ENCODE assay signal across 11 cellular contexts in the genomic region with DNA sequence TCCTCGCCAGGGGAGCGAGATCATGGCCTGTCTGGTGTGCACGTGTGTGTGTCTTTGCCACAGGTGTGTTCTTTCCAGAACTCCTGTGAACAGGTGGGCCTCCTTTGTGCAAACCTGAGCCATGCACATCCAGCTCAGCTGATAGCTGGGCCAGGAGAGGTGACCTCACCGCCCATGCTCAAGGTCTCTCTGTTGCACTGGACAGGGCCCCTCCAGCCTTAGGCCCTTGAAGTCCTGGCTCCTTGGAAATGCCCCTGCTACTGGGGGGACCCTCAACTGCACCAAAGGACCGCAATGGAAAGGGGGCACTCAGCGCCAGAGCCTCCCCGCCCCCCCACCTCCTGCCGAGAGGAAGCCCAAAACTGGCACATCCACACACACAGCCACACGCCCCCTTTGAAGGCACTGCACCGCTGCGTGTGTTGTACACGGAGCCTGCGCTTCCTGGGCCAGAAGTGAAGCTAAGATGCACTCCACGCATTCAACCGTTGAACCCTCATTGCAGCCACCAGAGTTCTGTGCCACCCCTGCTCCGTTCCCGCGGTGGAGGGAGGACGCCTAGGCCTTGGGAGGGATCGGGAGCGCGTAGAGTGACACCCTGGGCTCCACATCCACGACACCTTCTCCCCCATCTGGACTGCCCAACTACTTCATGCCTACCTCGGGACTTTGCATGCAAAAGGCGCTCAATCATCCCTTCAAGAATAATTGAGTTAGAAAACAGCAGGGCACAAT. TPM values are rescaled to one million over a fixed set of nuclear protein-coding genes. Genes with fewer than 3 reads are reported as not detected.
DNase-seq lines count a peak whose midpoint lies in the region; ATAC-seq, FAIRE-seq and TF ChIP-seq lines count a peak whose summit lies in the region.
"Had no signal": no experiment of that assay in that cellular context is flagged by ENCODE, and none has a peak within 500 bp of the region (broad histone marks: within the 10 kb centered on the region; RNA-seq: fewer than 3 reads in every experiment).

No MANE protein-coding gene starts in this region.

- H4K12ac ChIP-seq in trophoblast cell (ENCODE audit: low read depth, low read length): no peak overlapping the region

- peaks cover 8% of the 10 kb centered on the region for H3K79me1 ChIP-seq in trophoblast cell (ENCODE audit: low read length)

- no peak overlapping the region for H2BK120ac ChIP-seq in trophoblast cell (ENCODE audit: insufficient read depth, low read length, poor library complexity)

- FAIRE-seq in GM12892 (lab: Jason Lieb, UNC): no peak

- DNase-seq in GM12892 (ENCODE audit: insufficient read length) (peak; percentile 3), trophoblast cell (no peak), retina (no peak), DMS 273 (lab: John Stamatoyannopoulos, UW; ENCODE audit: unreplicated experiment) (no peak)
- no peak for DNase-seq in effector memory CD8-positive, alpha-beta T cell
- DNase-seq: NCI-H446 treated with DMSO at 0.1 percent for 48 hours had no signal

- no peak overlapping the region for H3K9ac ChIP-seq in trophoblast cell (ENCODE audit: low read length)

- peaks cover 79 to 85% of the 10 kb centered on the region in 2 donors for H3K4me1 Mint-ChIP-seq in effector memory CD8-positive, alpha-beta T cell (ENCODE audit: low read depth in 2 of 2)

- peak overlapping the region; percentile 44 for H2BK12ac ChIP-seq in trophoblast cell (ENCODE audit: low read length)

- H3K79me2 ChIP-seq in trophoblast cell (ENCODE audit: control insufficient read depth, insufficient read depth, low read length, poor library complexity): peaks cover 2% of the 10 kb centered on the region
- H3K79me2 ChIP-seq: hepatocyte had no signal

- no peak overlapping the region for H3K27ac ChIP-seq in trophoblast cell (ENCODE audit: low read depth, low read length)
- H3K27ac ChIP-seq: hepatocyte had no signal

- no peaks in the 10 kb centered on the region for H3K27me3 ChIP-seq in trophoblast cell (ENCODE audit: insufficient read depth, low read length)
- H3K27me3 ChIP-seq: hepatocyte had no signal

- no peak for TF ChIP-seq POLR2A in GM12892 (IDR thresholded peaks at IDR 0.05; ENCODE audit: low read depth, low read length)

- no peak overlapping the region for H2BK5ac ChIP-seq in trophoblast cell (ENCODE audit: low read depth, low read length, poor library complexity)

- H3K27me3 Mint-ChIP-seq in effector memory CD8-positive, alpha-beta T cell: no peaks in the 10 kb centered on the region

- H3K18ac ChIP-seq in trophoblast cell (ENCODE audit: low read length): no peak overlapping the region

- no peak overlapping the region for H3K23ac ChIP-seq in trophoblast cell (ENCODE audit: low read length)

- H3K36me3 Mint-ChIP-seq in effector memory CD8-positive, alpha-beta T cell (ENCODE audit: insufficient read depth): peaks cover 29% of the 10 kb centered on the region

- no peak overlapping the region for H4K8ac ChIP-seq in trophoblast cell (ENCODE audit: low read depth, low read length)

- H3K4me1 ChIP-seq in trophoblast cell (ENCODE audit: control insufficient read depth in 1 of 2, insufficient read depth in 2 of 2, low read length in 2 of 2): peaks cover 7 to 9% of the 10 kb centered on the region in 2 experiments

- peaks cover 4% of the 10 kb centered on the region for H3K9me3 ChIP-seq in trophoblast cell (ENCODE audit: insufficient read depth, low read depth, low read length)

- ATAC-seq in SK-N-SH treated with all-trans-retinoic acid at 6 μM for 48 hours (peak; percentile 19; the same call in 2 of the 3 replicates), GM21528 (IDR thresholded peaks at IDR 0.05; ENCODE audit: low FRiP score, unreplicated experiment) (no peak), HG03460 (IDR thresholded peaks at IDR 0.05; ENCODE audit: unreplicated experiment) (no peak)
- ATAC-seq in effector memory CD8-positive, alpha-beta T cell (replicated peaks): no peak

- no peak overlapping the region for H3K4me3 ChIP-seq in trophoblast cell (ENCODE audit: low read depth, low read length)
- H3K4me3 ChIP-seq: hepatocyte, smooth muscle cell had no signal

- H2AFZ ChIP-seq in trophoblast cell (ENCODE audit: insufficient read depth, low read length, poor library complexity): no peak overlapping the region
- H2AFZ ChIP-seq: hepatocyte had no signal

- H3K4me2 ChIP-seq in trophoblast cell (ENCODE audit: low read length): no peak overlapping the region

- no peak overlapping the region for H4K91ac ChIP-seq in trophoblast cell (ENCODE audit: low read depth, low read length)

- H3K27ac Mint-ChIP-seq in effector memory CD8-positive, alpha-beta T cell: peak overlapping the region; percentile 81 to 92

- H3K9me3 Mint-ChIP-seq in effector memory CD8-positive, alpha-beta T cell: no peaks in the 10 kb centered on the region

- peak overlapping the region; percentile 81 to 82 for H3K4me3 Mint-ChIP-seq in effector memory CD8-positive, alpha-beta T cell

- H3K36me3 ChIP-seq in trophoblast cell (ENCODE audit: control insufficient read depth in 1 of 2, insufficient read depth in 2 of 2, low read length in 2 of 2): no peaks in the 10 kb centered on the region

- WGBS in trophoblast cell (ENCODE audit: extremely low coverage, insufficient coverage, insufficient read length): no CpG with 5 or more reads among the region's 25 CpGs

- peak overlapping the region; percentile 58 for H2AK5ac ChIP-seq in trophoblast cell (ENCODE audit: low read length)

- peak overlapping the region; percentile 18 for H3K14ac ChIP-seq in trophoblast cell (ENCODE audit: low read length)

- no peak overlapping the region for H3K4ac ChIP-seq in trophoblast cell (ENCODE audit: low read depth, low read length)

TF ChIP-seq in SK-N-SH treated with all-trans-retinoic acid at 6 μM for 48 hours, 23 proteins besides CTCF, POLR2A, EP300 and RAD21 (continues in another document):
- TF ChIP-seq TCF4 (CRISPR knock-in tag; IDR thresholded peaks at IDR 0.05; ENCODE audit: borderline replicate concordance): no peak
- TF ChIP-seq, protein P1, sequence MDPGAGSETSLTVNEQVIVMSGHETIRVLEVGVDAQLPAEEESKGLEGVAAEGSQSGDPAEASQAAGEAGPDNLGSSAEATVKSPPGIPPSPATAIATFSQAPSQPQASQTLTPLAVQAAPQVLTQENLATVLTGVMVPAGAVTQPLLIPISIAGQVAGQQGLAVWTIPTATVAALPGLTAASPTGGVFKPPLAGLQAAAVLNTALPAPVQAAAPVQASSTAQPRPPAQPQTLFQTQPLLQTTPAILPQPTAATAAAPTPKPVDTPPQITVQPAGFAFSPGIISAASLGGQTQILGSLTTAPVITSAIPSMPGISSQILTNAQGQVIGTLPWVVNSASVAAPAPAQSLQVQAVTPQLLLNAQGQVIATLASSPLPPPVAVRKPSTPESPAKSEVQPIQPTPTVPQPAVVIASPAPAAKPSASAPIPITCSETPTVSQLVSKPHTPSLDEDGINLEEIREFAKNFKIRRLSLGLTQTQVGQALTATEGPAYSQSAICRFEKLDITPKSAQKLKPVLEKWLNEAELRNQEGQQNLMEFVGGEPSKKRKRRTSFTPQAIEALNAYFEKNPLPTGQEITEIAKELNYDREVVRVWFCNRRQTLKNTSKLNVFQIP (CRISPR knock-in tag; IDR thresholded peaks at IDR 0.05; ENCODE audit: borderline replicate concordance, low read depth): no peak
- TF ChIP-seq ESRRG (CRISPR knock-in tag; IDR thresholded peaks at IDR 0.05): no peak
- no peak for TF ChIP-seq BACH2 (CRISPR knock-in tag; IDR thresholded peaks at IDR 0.05; ENCODE audit: borderline replicate concordance)
- no peak for TF ChIP-seq ZFP30 (CRISPR knock-in tag; IDR thresholded peaks at IDR 0.05)
- no peak for TF ChIP-seq GLIS3 (CRISPR knock-in tag; IDR thresholded peaks at IDR 0.05)
- TF ChIP-seq PPARA (CRISPR knock-in tag; IDR thresholded peaks at IDR 0.05; ENCODE audit: borderline replicate concordance): no peak
- no peak for TF ChIP-seq ISL1 (CRISPR knock-in tag; IDR thresholded peaks at IDR 0.05)
- no peak for TF ChIP-seq OSR1 (CRISPR knock-in tag; IDR thresholded peaks at IDR 0.05)
- no peak for TF ChIP-seq ZFP3 (CRISPR knock-in tag; IDR thresholded peaks at IDR 0.05)
- TF ChIP-seq RARB (CRISPR knock-in tag; IDR thresholded peaks at IDR 0.05): no peak
- no peak for TF ChIP-seq ZNF565 (CRISPR knock-in tag; conservative IDR thresholded peaks at IDR 0.05; ENCODE audit: low read depth)
- TF ChIP-seq TOX (CRISPR knock-in tag; IDR thresholded peaks at IDR 0.05; ENCODE audit: borderline replicate concordance): no peak
- TF ChIP-seq, protein P2, sequence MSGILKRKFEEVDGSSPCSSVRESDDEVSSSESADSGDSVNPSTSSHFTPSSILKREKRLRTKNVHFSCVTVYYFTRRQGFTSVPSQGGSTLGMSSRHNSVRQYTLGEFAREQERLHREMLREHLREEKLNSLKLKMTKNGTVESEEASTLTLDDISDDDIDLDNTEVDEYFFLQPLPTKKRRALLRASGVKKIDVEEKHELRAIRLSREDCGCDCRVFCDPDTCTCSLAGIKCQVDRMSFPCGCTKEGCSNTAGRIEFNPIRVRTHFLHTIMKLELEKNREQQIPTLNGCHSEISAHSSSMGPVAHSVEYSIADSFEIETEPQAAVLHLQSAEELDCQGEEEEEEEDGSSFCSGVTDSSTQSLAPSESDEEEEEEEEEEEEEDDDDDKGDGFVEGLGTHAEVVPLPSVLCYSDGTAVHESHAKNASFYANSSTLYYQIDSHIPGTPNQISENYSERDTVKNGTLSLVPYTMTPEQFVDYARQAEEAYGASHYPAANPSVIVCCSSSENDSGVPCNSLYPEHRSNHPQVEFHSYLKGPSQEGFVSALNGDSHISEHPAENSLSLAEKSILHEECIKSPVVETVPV (CRISPR knock-in tag; IDR thresholded peaks at IDR 0.05): no peak
- TF ChIP-seq, protein P3, sequence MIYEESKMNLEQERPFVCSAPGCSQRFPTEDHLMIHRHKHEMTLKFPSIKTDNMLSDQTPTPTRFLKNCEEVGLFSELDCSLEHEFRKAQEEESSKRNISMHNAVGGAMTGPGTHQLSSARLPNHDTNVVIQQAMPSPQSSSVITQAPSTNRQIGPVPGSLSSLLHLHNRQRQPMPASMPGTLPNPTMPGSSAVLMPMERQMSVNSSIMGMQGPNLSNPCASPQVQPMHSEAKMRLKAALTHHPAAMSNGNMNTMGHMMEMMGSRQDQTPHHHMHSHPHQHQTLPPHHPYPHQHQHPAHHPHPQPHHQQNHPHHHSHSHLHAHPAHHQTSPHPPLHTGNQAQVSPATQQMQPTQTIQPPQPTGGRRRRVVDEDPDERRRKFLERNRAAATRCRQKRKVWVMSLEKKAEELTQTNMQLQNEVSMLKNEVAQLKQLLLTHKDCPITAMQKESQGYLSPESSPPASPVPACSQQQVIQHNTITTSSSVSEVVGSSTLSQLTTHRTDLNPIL (CRISPR knock-in tag; IDR thresholded peaks at IDR 0.05; ENCODE audit: low read depth): no peak

RNA-seq across cellular contexts. Expression of a gene that starts 16.4 kb away (rescaled TPM):
- 40.0 TPM for polyA plus RNA-seq in GM12892 (2012; ENCODE audit: missing spikeins)
- polyA plus RNA-seq in trophoblast cell (2013): 6.6 and 6.7 TPM in 2 replicates

RNA-seq across cellular contexts. Expression of a gene that starts 21.9 kb away (rescaled TPM):
- 4.9 TPM for polyA plus RNA-seq in GM12892 (2012; ENCODE audit: missing spikeins)
- 64.9 and 67.2 TPM in 2 replicates for polyA plus RNA-seq in trophoblast cell (2013)

RNA-seq across cellular contexts. Expression of a gene that starts 46.2 kb away (rescaled TPM):
- polyA plus RNA-seq in GM12892 (2012; ENCODE audit: missing spikeins): 2.8 TPM
- not detected in 2 replicates for polyA plus RNA-seq in trophoblast cell (2013)
- polyA plus RNA-seq: smooth muscle cell had no signal

RNA-seq across cellular contexts. Expression of a gene that starts 56.6 kb away (rescaled TPM):
- polyA plus RNA-seq in GM12892 (2012; ENCODE audit: missing spikeins): 2.0 TPM
- 0.18 and 0.32 TPM in 2 replicates for polyA plus RNA-seq in trophoblast cell (2013)
- polyA plus RNA-seq: smooth muscle cell had no signal
